In the genomic region with DNA sequence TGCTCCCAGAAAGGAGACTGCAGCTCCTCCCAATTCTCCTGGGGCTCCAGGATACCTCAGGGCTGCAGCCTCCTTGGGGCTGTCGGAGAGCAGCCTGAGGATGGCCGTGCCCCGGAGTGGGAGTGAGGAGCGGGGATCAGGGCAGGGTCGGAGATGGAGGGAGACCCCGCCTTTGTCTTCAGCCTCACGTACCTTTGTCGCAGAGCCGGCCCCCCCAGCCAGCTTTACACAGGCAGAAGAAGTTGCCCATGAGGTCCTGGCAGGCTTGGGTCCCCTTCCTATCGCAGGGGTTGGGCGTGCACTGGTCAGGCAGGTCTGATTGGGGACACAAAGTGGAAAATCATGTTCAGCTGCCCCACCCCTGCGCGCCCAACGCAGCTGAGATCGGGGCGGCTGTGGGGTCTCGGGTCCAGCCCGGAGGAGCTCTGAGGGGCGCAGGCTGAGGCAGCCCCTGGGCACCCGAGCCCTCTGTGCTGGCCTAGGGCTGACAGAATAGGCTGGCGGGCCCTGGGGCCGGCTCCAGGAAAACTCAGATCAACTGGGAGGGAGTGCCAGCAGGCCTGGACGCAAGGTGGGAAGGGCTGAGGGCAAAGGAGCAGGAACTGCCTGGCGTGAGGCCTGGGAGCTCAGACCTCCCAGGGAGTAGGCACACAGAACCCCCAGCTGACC, we compare ENCODE assay signal across 15 cellular contexts. TPM values are rescaled to one million over a fixed set of nuclear protein-coding genes. Genes with fewer than 3 reads are reported as not detected.
DNase-seq lines count a peak whose midpoint lies in the region; ATAC-seq and TF ChIP-seq lines count a peak whose summit lies in the region.
"Had no signal": no experiment of that assay in that cellular context is flagged by ENCODE, and none has a peak within 500 bp of the region (broad histone marks: within the 10 kb centered on the region; RNA-seq: fewer than 3 reads in every experiment).

No MANE protein-coding gene starts in this region.

- H3K79me2 ChIP-seq in smooth muscle cell (ENCODE audit: low read depth), result no peaks in the 10 kb centered on the region

- H2AFZ ChIP-seq in smooth muscle cell (ENCODE audit: low read depth), result no peak overlapping the region

- TF ChIP-seq CTCF in HEK293 (tag by site-specific recombination; IDR thresholded peaks at IDR 0.05) (no peak), dorsolateral prefrontal cortex (IDR thresholded peaks at IDR 0.05 in 54 of 56, conservative IDR thresholded peaks at IDR 0.05 in 2 of 56; ENCODE audit: low read depth in 1 of 56, partially characterized antibody in 56 of 56) (no peak), smooth muscle cell (IDR thresholded peaks at IDR 0.05; ENCODE audit: borderline replicate concordance, insufficient read depth, poor library complexity, severe bottlenecking) (no peak)

- no peaks in the 10 kb centered on the region for H3F3A ChIP-seq in smooth muscle cell (ENCODE audit: low read depth)

- 92% methylated on average over 23 of the region's 24 CpGs for WGBS in smooth muscle cell (ENCODE audit: low lambda C conversion rate)

- no peaks in the 10 kb centered on the region for H3K9me3 ChIP-seq in HEK293 (ENCODE audit: control insufficient read depth, insufficient read depth, low read depth, low read length)
- H3K9me3 ChIP-seq in smooth muscle cell (replicated peaks; ENCODE audit: low read depth), result no peaks in the 10 kb centered on the region
- H3K9me3 ChIP-seq: left lung had no signal

- H3K4me3 ChIP-seq in HEK293 (ENCODE audit: low read depth, low read length) (no peak overlapping the region), dorsolateral prefrontal cortex (peak overlapping the region in 1 of 59 donors; percentile 3), smooth muscle cell (no peak overlapping the region)
- H3K4me3 ChIP-seq: left lung had no signal

- H3K27me3 ChIP-seq in dorsolateral prefrontal cortex, result no peaks in the 10 kb centered on the region
- no peaks in the 10 kb centered on the region for H3K27me3 ChIP-seq in layer of hippocampus (ENCODE audit: control insufficient read depth, insufficient read depth, low read length)
- no peaks in the 10 kb centered on the region for H3K27me3 ChIP-seq in smooth muscle cell (ENCODE audit: low read depth)
- H3K27me3 ChIP-seq: foreskin keratinocyte, left lung had no signal

- POLR2A ChIA-PET in HEK293 (lab: Yijun Ruan, JAX), result no interaction called here

- no peaks in the 10 kb centered on the region for H4K20me1 ChIP-seq in smooth muscle cell (ENCODE audit: low read depth)

- DNase-seq in dorsolateral prefrontal cortex, result no peak
- DNase-seq in smooth muscle cell (lab: John Stamatoyannopoulos, UW; ENCODE audit: unreplicated experiment), result no peak
- DNase-seq in NCI-H1436 (lab: John Stamatoyannopoulos, UW), result no peak
- no peak for DNase-seq in stimulated activated naive CD8-positive, alpha-beta T cell treated with anti-CD3 and anti-CD28 coated beads, Interleukin-15, Interleukin-2, amounts not matched to agents 100 U/mL and 50 U/mL, for 24 hours
- DNase-seq in activated CD4-positive, alpha-beta T cell treated with anti-CD3 and anti-CD28 coated beads, Interleukin-2, amount 50 U/mL, for 1 hour, result no peak
- no peak for DNase-seq in T-helper 9 cell
- DNase-seq: CD4-positive, CD25-positive, alpha-beta regulatory T cell; foreskin keratinocyte; GF-D8; NCI-H1048; NCI-H524 had no signal

- peak overlapping the region; percentile 80 for H3K4me2 ChIP-seq in smooth muscle cell

- H3K4me1 ChIP-seq in HEK293 (ENCODE audit: control insufficient read depth, insufficient read depth, low read length) (peaks cover 7% of the 10 kb centered on the region), smooth muscle cell (ENCODE audit: low read depth) (peaks cover 12% of the 10 kb centered on the region)

- ATAC-seq in stimulated activated naive CD8-positive, alpha-beta T cell treated with anti-CD3 and anti-CD28 coated beads, Interleukin-15, Interleukin-2, amounts not matched to agents 100 U/mL and 50 U/mL, for 24 hours, result no peak
- ATAC-seq: activated T-helper 17 cell treated with anti-CD3 and anti-CD28 coated beads, Interleukin-2, amount 50 U/mL, for 72 hours; foreskin keratinocyte; left lung had no signal

- peaks cover 0 to 4% of the 10 kb centered on the region in 2 experiments; a peak in 1 of 3 replicates for H3K36me3 ChIP-seq in HEK293 (ENCODE audit: control insufficient read depth in 2 of 2, insufficient read depth in 1 of 2, low read length in 2 of 2)
- H3K36me3 ChIP-seq in smooth muscle cell (ENCODE audit: low read depth), result no peaks in the 10 kb centered on the region

- H3K9ac ChIP-seq in smooth muscle cell (ENCODE audit: low read depth), result no peak overlapping the region

- no peak overlapping the region for H3K27ac ChIP-seq in HEK293 (ENCODE audit: extremely low read depth, low read depth, low read length)
- peak overlapping the region in 43 of 59 donors; percentile 6 to 90 (median 67) for H3K27ac ChIP-seq in dorsolateral prefrontal cortex
- H3K27ac ChIP-seq in layer of hippocampus (ENCODE audit: low read depth, low read length), result peak overlapping the region; percentile 49
- no peak overlapping the region for H3K27ac ChIP-seq in smooth muscle cell (ENCODE audit: low read depth)
- H3K27ac ChIP-seq: foreskin keratinocyte, left lung had no signal

- intact Hi-C loops in dorsolateral prefrontal cortex (cut with DNase I), result no loop called here

- CTCF ChIA-PET in HEK293 (lab: Yijun Ruan, JAX), result no interaction called here

TF ChIP-seq in HEK293, 187 proteins besides CTCF, POLR2A, EP300 and RAD21:
- no peak for TF ChIP-seq ZFHX2 (tag by site-specific recombination; conservative IDR thresholded peaks at IDR 0.05)
- TF ChIP-seq GLIS1 (tag by site-specific recombination; IDR thresholded peaks at IDR 0.05), result peak; percentile 42
- TF ChIP-seq ZBTB17 (tag by site-specific recombination; IDR thresholded peaks at IDR 0.05), result 0 out of 2 replicates have a peak, but pooled peaks have one; percentile 12
- TF ChIP-seq ZBTB8A (tag by site-specific recombination; IDR thresholded peaks at IDR 0.05), result peak; percentile 21; the same call in 1 of the 2 replicates

RNA-seq across cellular contexts. Expression of a gene that starts 24.2 kb away (rescaled TPM):
- 10 to 100 TPM; 41.8 to 89.8 (median 62.7) TPM for total RNA-seq in dorsolateral prefrontal cortex
- total RNA-seq in smooth muscle cell, result 21.7 and 25.6 TPM in 2 replicates
- polyA plus RNA-seq in smooth muscle cell, result 45.2 and 58.5 TPM in 2 replicates

Comparison
In these comparisons a context has a peak if more than half of its experiments do, and no peak if none do; other contexts are left out.
1. H3K27ac ChIP-seq: peak in dorsolateral prefrontal cortex (43 of 59) and layer of hippocampus (single experiment); none in HEK293 (single experiment) and smooth muscle cell (single experiment).